18 cellular contexts compared by ENCODE assay signal in genomic region chr10:56911906-56912480, GRCh38.
A peak's percentile ranks its signal among the peaks of the same experiment; 100 is the strongest.
DNase-seq lines count a peak whose midpoint lies in the region; ATAC-seq, FAIRE-seq and TF ChIP-seq lines count a peak whose summit lies in the region.
"Had no signal": no experiment of that assay in that cellular context is flagged by ENCODE, and none has a peak within 500 bp of the region (broad histone marks: within the 10 kb centered on the region; RNA-seq: fewer than 3 reads in every experiment).

No MANE protein-coding gene starts in this region.

- no peaks in the 10 kb centered on the region for H3K9me3 ChIP-seq in A549
- no peaks in the 10 kb centered on the region for H3K9me3 ChIP-seq in MM.1S (replicated peaks; ENCODE audit: insufficient read depth, low read length)
- peaks cover 0 to 14% of the 10 kb centered on the region in 2 donors for H3K9me3 ChIP-seq in left lung
- no peaks in the 10 kb centered on the region for H3K9me3 ChIP-seq in vagina

- CTCF ChIA-PET in A549 (lab: Yijun Ruan, JAX): no interaction called here

- POLR2A ChIA-PET in A549 (lab: Yijun Ruan, JAX): no interaction called here

- ATAC-seq in A549: no peak
- ATAC-seq in GM18870 (IDR thresholded peaks at IDR 0.05; ENCODE audit: unreplicated experiment): peak; percentile 65
- peak; percentile 94 for ATAC-seq in left lung
- ATAC-seq in HG03442 (IDR thresholded peaks at IDR 0.05; ENCODE audit: unreplicated experiment): no peak

- no peak overlapping the region for H3K9ac ChIP-seq in MM.1S (ENCODE audit: low read length)

- TF ChIP-seq POLR2A in A549 (IDR thresholded peaks at IDR 0.05; ENCODE audit: low read length): no peak
- no peak for TF ChIP-seq POLR2A in vagina (IDR thresholded peaks at IDR 0.05)

- no peak overlapping the region for H3K27ac ChIP-seq in A549
- H3K27ac ChIP-seq in MM.1S (ENCODE audit: low read length): no peak overlapping the region
- H3K27ac ChIP-seq in left lung: no peak overlapping the region
- H3K27ac ChIP-seq in vagina: no peak overlapping the region
- H3K27ac ChIP-seq: HL-60 had no signal

- no peak overlapping the region for H3K4me2 ChIP-seq in A549
- H3K4me2 ChIP-seq in MM.1S (ENCODE audit: low read depth, low read length): no peak overlapping the region

- no peaks in the 10 kb centered on the region for H4K20me1 ChIP-seq in MM.1S (ENCODE audit: insufficient read depth, low read length)

- H3K79me2 ChIP-seq in MM.1S (ENCODE audit: low read length): no peaks in the 10 kb centered on the region

- no peak for TF ChIP-seq CTCF in A549 (IDR thresholded peaks at IDR 0.05)
- TF ChIP-seq CTCF in MM.1S (IDR thresholded peaks at IDR 0.05; ENCODE audit: low read length): no peak
- TF ChIP-seq CTCF in left lung (IDR thresholded peaks at IDR 0.05): no peak
- no peak for TF ChIP-seq CTCF in vagina (IDR thresholded peaks at IDR 0.05)

- no peaks in the 10 kb centered on the region for H3K4me1 ChIP-seq in A549
- H3K4me1 ChIP-seq in MM.1S (ENCODE audit: low read length): no peaks in the 10 kb centered on the region
- H3K4me1 ChIP-seq in left lung: no peaks in the 10 kb centered on the region
- H3K4me1 ChIP-seq in vagina: no peaks in the 10 kb centered on the region

- 34% methylated on average over 2 of the region's 2 CpGs for WGBS in A549 (ENCODE audit: missing lambda C conversion rate)

- FAIRE-seq in A549 (lab: Jason Lieb, UNC): peak; percentile 46
- FAIRE-seq: A204.1, GM12892 had no signal

- H3K9me2 ChIP-seq in MM.1S (replicated peaks; ENCODE audit: insufficient read depth, low read length): no peaks in the 10 kb centered on the region

- H3F3A ChIP-seq in MM.1S (ENCODE audit: insufficient read depth, low read length): no peaks in the 10 kb centered on the region

- no peak for TF ChIP-seq RAD21 in A549 (conservative IDR thresholded peaks at IDR 0.05 in 1 of 2, IDR thresholded peaks at IDR 0.05 in 1 of 2)

- H3K27me3 ChIP-seq in MM.1S (replicated peaks; ENCODE audit: insufficient read depth, low read length) (no peaks in the 10 kb centered on the region), left lung (no peaks in the 10 kb centered on the region), vagina (no peaks in the 10 kb centered on the region)

- intact Hi-C loops in left lung (cut with DNase I): no loop called here
- intact Hi-C loops in vagina (cut with DNase I): no loop called here

- H3K4me3 ChIP-seq in A549 (no peak overlapping the region), MM.1S (ENCODE audit: low read length) (no peak overlapping the region), left lung (no peak overlapping the region), vagina (no peak overlapping the region)

- DNase-seq in A549 (ENCODE audit: low read depth in 1 of 2, low spot score in 1 of 2): no peak
- peak; percentile 14 for DNase-seq in MM.1S
- peak in 1 of 2 donors; percentile 64 for DNase-seq in left lung
- DNase-seq in vagina (ENCODE audit: extremely low spot score in 2 of 2): no peak
- DNase-seq in activated CD8-positive, alpha-beta memory T cell treated with anti-CD3 and anti-CD28 coated beads for 24 hours: no peak
- no peak for DNase-seq in NK-92 treated with Interleukin-12 subunit alpha and Interleukin-12 subunit beta, amount 100 ng/mL, for 24 hours (lab: John Stamatoyannopoulos, UW)
- DNase-seq: COR-L47, DMS153, GOT3, NCI-H1694, NCI-H2171, NCI-H446 treated with DMSO at 0.1 percent for 48 hours, NCI-H774 had no signal

- no peaks in the 10 kb centered on the region for H3K36me3 ChIP-seq in MM.1S (replicated peaks; ENCODE audit: insufficient read depth, low read length)
- H3K36me3 ChIP-seq in left lung: no peaks in the 10 kb centered on the region
- no peaks in the 10 kb centered on the region for H3K36me3 ChIP-seq in vagina

- no peak overlapping the region for H2AFZ ChIP-seq in MM.1S (ENCODE audit: low read length)

- no peak for TF ChIP-seq EP300 in A549 (IDR thresholded peaks at IDR 0.05)

TF ChIP-seq in A549, 52 proteins besides CTCF, POLR2A, EP300 and RAD21:
- TF ChIP-seq FOXS1 (CRISPR knock-in tag; IDR thresholded peaks at IDR 0.05) (no peak), RNF2 (IDR thresholded peaks at IDR 0.05; ENCODE audit: borderline replicate concordance, low read depth) (no peak), CEBPB (IDR thresholded peaks at IDR 0.05) (no peak), NPAS2 (CRISPR knock-in tag; IDR thresholded peaks at IDR 0.05; ENCODE audit: borderline replicate concordance) (no peak), CHD2 (IDR thresholded peaks at IDR 0.05; ENCODE audit: low read length, partially characterized antibody) (no peak)

Comparison
In these comparisons a context has a peak if more than half of its experiments do, and no peak if none do; other contexts are left out.
1. ATAC-seq: peak in GM18870 (single experiment) and left lung (single experiment); none in A549 (0 of 2) and HG03442 (single experiment).